Comparison of ENCODE assay signal across 8 cellular contexts in genomic region chr3:50292159-50292923, GRCh38. TPM values are rescaled to one million over a fixed set of nuclear protein-coding genes. Genes with fewer than 3 reads are reported as not detected.
DNase-seq lines count a peak whose midpoint lies in the region; ATAC-seq lines count a peak whose summit lies in the region.

Gene IFRD2, minus strand, starts transcription at chr3:50292429. Its CDS starts 155 bp downstream, at chr3:50292274.

- no peaks in the 10 kb centered on the region for H3K9me3 ChIP-seq in NT2/D1 (ENCODE audit: insufficient read depth, low read length)
- no peaks in the 10 kb centered on the region for H3K9me3 ChIP-seq in endocrine pancreas (ENCODE audit: control insufficient read depth, low read length)

- peak within 1 kb of the TSS; percentile 77 for H3K4ac ChIP-seq in mesendoderm (ENCODE audit: low read depth, low read length)

- H3K36me3 ChIP-seq in NT2/D1 (ENCODE audit: insufficient read depth, insufficient read length, low read length) = peaks cover 42% of the 10 kb centered on the region
- peaks cover 3% of the 10 kb centered on the region for H3K36me3 ChIP-seq in endocrine pancreas (ENCODE audit: control insufficient read depth, insufficient read depth, low read length)
- H3K36me3 ChIP-seq in mesendoderm (ENCODE audit: control insufficient read depth, insufficient read depth, low read length) = peaks cover 15% of the 10 kb centered on the region

- no peak within 1 kb of the TSS for H2BK120ac ChIP-seq in mesendoderm (ENCODE audit: low read depth, low read length)

- H3K27ac ChIP-seq in mesendoderm (ENCODE audit: low read depth, low read length) = no peak within 1 kb of the TSS

- peak within 1 kb of the TSS; percentile 95 for H4K5ac ChIP-seq in mesendoderm (ENCODE audit: low read length)

- H3K27me3 Mint-ChIP-seq in activated CD8-positive, alpha-beta memory T cell treated with anti-CD3 and anti-CD28 coated beads, Interleukin-2, amount 10 ng/mL, durations not matched to agents 7 days and 5 days = no peaks in the 10 kb centered on the region

- peaks cover 10% of the 10 kb centered on the region for H3K36me3 Mint-ChIP-seq in activated CD8-positive, alpha-beta memory T cell treated with anti-CD3 and anti-CD28 coated beads, Interleukin-2, amount 10 ng/mL, durations not matched to agents 7 days and 5 days

- peak within 1 kb of the TSS; percentile 97 for H3K27ac Mint-ChIP-seq in activated CD8-positive, alpha-beta memory T cell treated with anti-CD3 and anti-CD28 coated beads, Interleukin-2, amount 10 ng/mL, durations not matched to agents 7 days and 5 days

- peak within 1 kb of the TSS; percentile 97 for H3K9ac ChIP-seq in NT2/D1 (ENCODE audit: insufficient read length, low read depth)
- peak within 1 kb of the TSS; percentile 77 for H3K9ac ChIP-seq in endocrine pancreas (ENCODE audit: control insufficient read depth, insufficient read depth, low read length)
- H3K9ac ChIP-seq in mesendoderm (ENCODE audit: low read length) = peak within 1 kb of the TSS; percentile 98

- WGBS in mesendoderm (ENCODE audit: extremely low coverage, insufficient coverage, low lambda C conversion rate) = no CpG with 5 or more reads among the region's 65 CpGs

- peak within 1 kb of the TSS; percentile 35 for H2BK5ac ChIP-seq in mesendoderm (ENCODE audit: low read length)

- H3K18ac ChIP-seq in mesendoderm (ENCODE audit: low read length) = peak within 1 kb of the TSS; percentile 7

- H2BK15ac ChIP-seq in mesendoderm (replicated peaks; ENCODE audit: low read depth) = no peak within 1 kb of the TSS

- peaks cover 10% of the 10 kb centered on the region for H3K4me1 ChIP-seq in NT2/D1 (ENCODE audit: insufficient read depth, insufficient read length)
- H3K4me1 ChIP-seq in endocrine pancreas (ENCODE audit: control insufficient read depth, insufficient read depth, low read length) = no peaks in the 10 kb centered on the region
- H3K4me1 ChIP-seq in mesendoderm (ENCODE audit: control insufficient read depth, low read depth, low read length) = peaks cover 3% of the 10 kb centered on the region

- CTCF ChIA-PET in activated CD8-positive, alpha-beta memory T cell treated with anti-CD3 and anti-CD28 coated beads, Interleukin-2, amount 10 ng/mL, durations not matched to agents 7 days and 5 days (lab: Charles Lee) = interaction anchor here (0.7 to 17.4 kb wide), 12 partner anchors 10 to 98 kb away, joined by 3 to 266 read pairs (median 4); partner anchors contain the start of genes GNAI2, HYAL2 and TUSC2

- H3K56ac ChIP-seq in mesendoderm (ENCODE audit: low read length) = peak within 1 kb of the TSS; percentile 95

- H3K9me3 Mint-ChIP-seq in activated CD8-positive, alpha-beta memory T cell treated with anti-CD3 and anti-CD28 coated beads, Interleukin-2, amount 10 ng/mL, durations not matched to agents 7 days and 5 days (ENCODE audit: low read depth) = no peaks in the 10 kb centered on the region

- DNase-seq in COR-L47 (lab: John Stamatoyannopoulos, UW) (peak; percentile 91), HUDEP-2 (lab: John Stamatoyannopoulos, UW; ENCODE audit: unreplicated experiment in 76 of 76) (peak in 75 of 76 experiments; percentile 61 to 97 (median 94)), NT2/D1 (ENCODE audit: low read depth, low spot score) (peak; percentile 97), mesendoderm (peak; percentile 99)
- peak; percentile 98 for DNase-seq in activated CD8-positive, alpha-beta memory T cell treated with anti-CD3 and anti-CD28 coated beads, Interleukin-2, amount 10 ng/mL, durations not matched to agents 7 days and 5 days
- peak; percentile 85 for DNase-seq in stimulated activated CD8-positive, alpha-beta memory T cell treated with anti-CD3 and anti-CD28 coated beads, Interleukin-15, amount 100 ng/mL, for 1 hour (ENCODE audit: low read depth)

- peak within 1 kb of the TSS; percentile 27 for H2AK5ac ChIP-seq in mesendoderm (ENCODE audit: low read length)

- H3K27me3 ChIP-seq in NT2/D1 (ENCODE audit: insufficient read depth, insufficient read length) = no peaks in the 10 kb centered on the region
- H3K27me3 ChIP-seq in endocrine pancreas (ENCODE audit: control insufficient read depth, insufficient read depth, low read length) = no peaks in the 10 kb centered on the region
- H3K27me3 ChIP-seq in mesendoderm (ENCODE audit: insufficient read depth, low read length, poor library complexity) = no peaks in the 10 kb centered on the region

- H3K23ac ChIP-seq in mesendoderm (ENCODE audit: low read length) = no peak within 1 kb of the TSS

- no peak within 1 kb of the TSS for H4K8ac ChIP-seq in mesendoderm (ENCODE audit: low read depth, low read length)

- peak within 1 kb of the TSS; percentile 79 for H3K4me2 ChIP-seq in mesendoderm (ENCODE audit: low read length)

- H3K4me1 Mint-ChIP-seq in activated CD8-positive, alpha-beta memory T cell treated with anti-CD3 and anti-CD28 coated beads, Interleukin-2, amount 10 ng/mL, durations not matched to agents 7 days and 5 days = peaks cover 21% of the 10 kb centered on the region

- ATAC-seq in GM21381 (IDR thresholded peaks at IDR 0.05; ENCODE audit: unreplicated experiment) = peak; percentile 92
- peak; percentile 98 for ATAC-seq in activated CD8-positive, alpha-beta memory T cell treated with anti-CD3 and anti-CD28 coated beads, Interleukin-2, amount 10 ng/mL, durations not matched to agents 7 days and 5 days

- H3K79me1 ChIP-seq in mesendoderm (ENCODE audit: low read length) = peaks cover 15% of the 10 kb centered on the region

- H3K4me3 Mint-ChIP-seq in activated CD8-positive, alpha-beta memory T cell treated with anti-CD3 and anti-CD28 coated beads, Interleukin-2, amount 10 ng/mL, durations not matched to agents 7 days and 5 days = peak within 1 kb of the TSS; percentile 79

- peak within 1 kb of the TSS; percentile 87 for H3K4me3 ChIP-seq in NT2/D1 (ENCODE audit: insufficient read length, low read depth)
- peak within 1 kb of the TSS; percentile 35 for H3K4me3 ChIP-seq in endocrine pancreas (ENCODE audit: control insufficient read depth, insufficient read depth, low read length)
- H3K4me3 ChIP-seq in mesendoderm (ENCODE audit: low read length) = peak within 1 kb of the TSS; percentile 96

- peaks cover 14% of the 10 kb centered on the region for H3K79me2 ChIP-seq in mesendoderm (ENCODE audit: control insufficient read depth, insufficient read depth, low read length)

RNA-seq across cellular contexts. Expression of gene IFRD2, which starts in this region (rescaled TPM):
- 100 to 1,000 TPM in 1 of 2 experiments, 10 to 100 TPM in 1; 74.8 to 103 TPM for total RNA-seq in activated CD8-positive, alpha-beta memory T cell treated with anti-CD3 and anti-CD28 coated beads, Interleukin-2, amount 10 ng/mL, durations not matched to agents 7 days and 5 days
- polyA plus RNA-seq in mesendoderm (2013, experiment 1 of 2) = 76.8 TPM
- polyA plus RNA-seq in mesendoderm (2013, experiment 2 of 2) = 74.0 TPM

Comparison
In these comparisons a context has a peak if more than half of its experiments do, and no peak if none do; other contexts are left out.
1. H3K4me3 ChIP-seq: peak in every context shown above with its lines; median percentile 96 in mesendoderm; 87 in NT2/D1; 35 in endocrine pancreas.